In genomic region chr3:39531066-39531465, GRCh38 we compare ENCODE assay signal across 20 cellular contexts.
DNase-seq lines count a peak whose midpoint lies in the region; ATAC-seq, FAIRE-seq and TF ChIP-seq lines count a peak whose summit lies in the region.
"Had no signal": no experiment of that assay in that cellular context is flagged by ENCODE, and none has a peak within 500 bp of the region (broad histone marks: within the 10 kb centered on the region; RNA-seq: fewer than 3 reads in every experiment).

No MANE protein-coding gene starts in this region.

- POLR2A ChIA-PET in A549 (lab: Yijun Ruan, JAX): no interaction called here

- no peak for DNase-seq in A549 (ENCODE audit: low read depth in 1 of 2, low spot score in 1 of 2)
- peak; percentile 17 for DNase-seq in M059J (ENCODE audit: low read depth)
- DNase-seq in bronchial epithelial cell (ENCODE audit: low read depth): no peak
- peak; percentile 18 to 53 for DNase-seq in lung microvascular endothelial cell (ENCODE audit: low read depth in 2 of 2)
- no peak for DNase-seq in islet precursor cell
- no peak for DNase-seq in dedifferentiated amniotic fluid mesenchymal stem cell (ENCODE audit: extremely low spot score)
- DNase-seq: AML-193, Caco-2, DMS79, KG1, MM.1S, NCI-H1092 treated with DMSO at 0.1 percent for 48 hours, NCI-H2081 treated with DMSO at 0.1 percent for 48 hours, NCI-H524, SHP77, SK-N-SH had no signal

- CTCF ChIA-PET in A549 (lab: Yijun Ruan, JAX): interaction anchor here (1.4 to 2.6 kb wide), 3 partner anchors 10 to 648 kb away, joined by 3 to 23 read pairs (median 7); no protein-coding TSS in a partner anchor

- H3K36me3 ChIP-seq in bronchial epithelial cell (ENCODE audit: control insufficient read depth, insufficient read depth, low read length): no peaks in the 10 kb centered on the region

- H3K4me1 ChIP-seq in A549: peaks cover 21% of the 10 kb centered on the region
- H3K4me1 ChIP-seq: Caco-2 had no signal

- peak overlapping the region; percentile 45; the same call in 2 of the 3 replicates for H3K4me2 ChIP-seq in A549
- H3K4me2 ChIP-seq: PC-9, SK-N-SH had no signal

- no peaks in the 10 kb centered on the region for H3K9me3 ChIP-seq in A549
- H3K9me3 ChIP-seq: Caco-2, SK-N-SH had no signal

- TF ChIP-seq EP300 in A549 (IDR thresholded peaks at IDR 0.05): no peak

- ATAC-seq in A549 (peak in 1 of 2 experiments; percentile 23; a peak in 1 of 6 replicates), HG02981 (IDR thresholded peaks at IDR 0.05; ENCODE audit: unreplicated experiment) (no peak)
- ATAC-seq: HepG2 had no signal

- 67% methylated on average over 6 of the region's 6 CpGs for WGBS in A549 (ENCODE audit: missing lambda C conversion rate)

- H3K27ac ChIP-seq in A549: peak overlapping the region in 1 of 2 experiments; percentile 21; a peak in 1 of 6 replicates
- H3K27ac ChIP-seq: PC-9 had no signal

- H3K27me3 ChIP-seq in bronchial epithelial cell (ENCODE audit: control insufficient read depth, insufficient read depth, low read length): no peaks in the 10 kb centered on the region

- TF ChIP-seq POLR2A in A549 (IDR thresholded peaks at IDR 0.05; ENCODE audit: low read length): no peak

- no peak for TF ChIP-seq CTCF in A549 (IDR thresholded peaks at IDR 0.05)
- TF ChIP-seq CTCF in bronchial epithelial cell (IDR thresholded peaks at IDR 0.05; ENCODE audit: insufficient read depth, low read length, severe bottlenecking): no peak

- H3K4me3 ChIP-seq in A549 (no peak overlapping the region), bronchial epithelial cell (ENCODE audit: low read depth, low read length) (no peak overlapping the region)
- H3K4me3 ChIP-seq: PC-9 had no signal

- no peak for FAIRE-seq in A549 (lab: Jason Lieb, UNC)
- peak; percentile 36 for FAIRE-seq in bronchial epithelial cell (lab: Jason Lieb, UNC)
- FAIRE-seq: G401.6, HepG2 had no signal

- TF ChIP-seq RAD21 in A549 (conservative IDR thresholded peaks at IDR 0.05 in 1 of 2, IDR thresholded peaks at IDR 0.05 in 1 of 2): no peak

TF ChIP-seq in A549, 52 proteins besides CTCF, POLR2A, EP300 and RAD21:
- no peak for TF ChIP-seq RARB (CRISPR knock-in tag; IDR thresholded peaks at IDR 0.05)
- TF ChIP-seq ESRRA (IDR thresholded peaks at IDR 0.05; ENCODE audit: borderline replicate concordance, low read length): no peak
- no peak for TF ChIP-seq BHLHE40 (IDR thresholded peaks at IDR 0.05; ENCODE audit: low read depth, low read length)
- no peak for TF ChIP-seq CBX8 (IDR thresholded peaks at IDR 0.05)
- TF ChIP-seq HEYL (CRISPR knock-in tag; IDR thresholded peaks at IDR 0.05): no peak
- TF ChIP-seq, protein P1, sequence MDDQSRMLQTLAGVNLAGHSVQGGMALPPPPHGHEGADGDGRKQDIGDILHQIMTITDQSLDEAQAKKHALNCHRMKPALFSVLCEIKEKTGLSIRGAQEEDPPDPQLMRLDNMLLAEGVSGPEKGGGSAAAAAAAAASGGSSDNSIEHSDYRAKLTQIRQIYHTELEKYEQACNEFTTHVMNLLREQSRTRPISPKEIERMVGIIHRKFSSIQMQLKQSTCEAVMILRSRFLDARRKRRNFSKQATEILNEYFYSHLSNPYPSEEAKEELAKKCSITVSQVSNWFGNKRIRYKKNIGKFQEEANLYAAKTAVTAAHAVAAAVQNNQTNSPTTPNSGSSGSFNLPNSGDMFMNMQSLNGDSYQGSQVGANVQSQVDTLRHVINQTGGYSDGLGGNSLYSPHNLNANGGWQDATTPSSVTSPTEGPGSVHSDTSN (IDR thresholded peaks at IDR 0.05): no peak
- no peak for TF ChIP-seq MYC (IDR thresholded peaks at IDR 0.05; ENCODE audit: borderline replicate concordance, low read length)
- TF ChIP-seq, protein P2, sequence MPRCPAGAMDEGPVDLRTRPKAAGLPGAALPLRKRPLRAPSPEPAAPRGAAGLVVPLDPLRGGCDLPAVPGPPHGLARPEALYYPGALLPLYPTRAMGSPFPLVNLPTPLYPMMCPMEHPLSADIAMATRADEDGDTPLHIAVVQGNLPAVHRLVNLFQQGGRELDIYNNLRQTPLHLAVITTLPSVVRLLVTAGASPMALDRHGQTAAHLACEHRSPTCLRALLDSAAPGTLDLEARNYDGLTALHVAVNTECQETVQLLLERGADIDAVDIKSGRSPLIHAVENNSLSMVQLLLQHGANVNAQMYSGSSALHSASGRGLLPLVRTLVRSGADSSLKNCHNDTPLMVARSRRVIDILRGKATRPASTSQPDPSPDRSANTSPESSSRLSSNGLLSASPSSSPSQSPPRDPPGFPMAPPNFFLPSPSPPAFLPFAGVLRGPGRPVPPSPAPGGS (IDR thresholded peaks at IDR 0.05): no peak
- TF ChIP-seq FOSB (CRISPR knock-in tag; IDR thresholded peaks at IDR 0.05): no peak
- TF ChIP-seq NFE2L2 (conservative IDR thresholded peaks at IDR 0.05; ENCODE audit: low read length): no peak
- no peak for TF ChIP-seq RCOR1 (IDR thresholded peaks at IDR 0.05; ENCODE audit: low read depth, low read length)
- TF ChIP-seq, protein P3, sequence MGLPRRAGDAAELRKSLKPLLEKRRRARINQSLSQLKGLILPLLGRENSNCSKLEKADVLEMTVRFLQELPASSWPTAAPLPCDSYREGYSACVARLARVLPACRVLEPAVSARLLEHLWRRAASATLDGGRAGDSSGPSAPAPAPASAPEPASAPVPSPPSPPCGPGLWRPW (IDR thresholded peaks at IDR 0.05): no peak
- TF ChIP-seq FOXS1 (CRISPR knock-in tag; IDR thresholded peaks at IDR 0.05): no peak
- no peak for TF ChIP-seq FOSL2 (IDR thresholded peaks at IDR 0.05)
- no peak for TF ChIP-seq FOSL2 (CRISPR knock-in tag; IDR thresholded peaks at IDR 0.05)
- TF ChIP-seq POLR2AphosphoS2 (conservative IDR thresholded peaks at IDR 0.05; ENCODE audit: low read length): no peak
- no peak for TF ChIP-seq ZSCAN20 (CRISPR knock-in tag; IDR thresholded peaks at IDR 0.05)

Comparison
In these comparisons a context has a peak if more than half of its experiments do, and no peak if none do; other contexts are left out.
1. DNase-seq: peak in M059J (single experiment) and lung microvascular endothelial cell (2 of 2); none in A549 (0 of 2), bronchial epithelial cell (single experiment), islet precursor cell (single experiment) and dedifferentiated amniotic fluid mesenchymal stem cell (single experiment).